Comparison of ENCODE assay signal across 1 cellular context in the genomic region with DNA sequence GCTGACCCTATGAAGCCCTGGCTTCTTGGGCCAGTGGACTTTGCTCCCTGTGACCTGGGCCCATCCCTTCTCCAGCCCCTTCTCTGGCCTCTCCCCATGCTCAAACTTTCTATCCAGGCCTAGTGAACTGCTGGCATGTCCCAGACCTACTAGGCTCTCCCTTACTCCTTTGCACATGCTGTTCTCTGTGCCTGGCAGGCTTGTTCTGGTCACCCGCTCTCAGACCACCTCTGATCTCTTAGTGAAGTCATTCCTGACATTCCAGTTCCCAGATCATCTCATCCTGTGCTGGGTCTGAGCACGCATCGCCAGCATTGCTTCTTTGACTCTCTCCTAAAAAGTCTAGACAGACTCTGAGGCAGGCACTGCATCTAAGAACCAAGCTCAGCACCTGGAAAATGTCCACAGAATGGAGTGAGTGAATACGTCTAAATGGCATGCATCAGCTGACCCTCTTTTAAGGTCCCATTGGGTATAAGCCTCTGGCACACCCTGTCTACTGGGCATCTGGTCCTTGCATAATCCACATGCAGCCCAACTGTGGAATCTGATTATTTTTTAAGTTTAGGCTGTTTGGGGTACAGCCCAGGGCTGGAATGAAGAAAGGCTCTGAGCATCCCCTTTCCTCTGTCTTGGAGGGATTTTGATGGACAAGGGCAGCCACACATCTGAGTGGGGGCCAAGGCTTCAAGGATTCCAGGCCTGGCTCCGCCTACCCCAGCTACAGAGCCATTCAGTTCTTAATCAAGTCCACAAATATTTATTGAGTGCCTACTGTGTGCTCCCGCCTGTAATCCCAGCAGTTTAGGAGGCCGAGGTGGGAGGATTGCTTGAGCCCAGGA.
TF ChIP-seq lines count a peak whose summit lies in the region.

No MANE protein-coding gene starts in this region.

TF ChIP-seq in SK-N-SH, 30 proteins besides CTCF, POLR2A, EP300 and RAD21 (continued from another document):
- TF ChIP-seq, protein P1, sequence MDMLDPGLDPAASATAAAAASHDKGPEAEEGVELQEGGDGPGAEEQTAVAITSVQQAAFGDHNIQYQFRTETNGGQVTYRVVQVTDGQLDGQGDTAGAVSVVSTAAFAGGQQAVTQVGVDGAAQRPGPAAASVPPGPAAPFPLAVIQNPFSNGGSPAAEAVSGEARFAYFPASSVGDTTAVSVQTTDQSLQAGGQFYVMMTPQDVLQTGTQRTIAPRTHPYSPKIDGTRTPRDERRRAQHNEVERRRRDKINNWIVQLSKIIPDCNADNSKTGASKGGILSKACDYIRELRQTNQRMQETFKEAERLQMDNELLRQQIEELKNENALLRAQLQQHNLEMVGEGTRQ (IDR thresholded peaks at IDR 0.05; ENCODE audit: borderline replicate concordance, low read depth, low read length): peak; percentile 41; the same call in 1 of the 2 replicates
- TF ChIP-seq, protein P2, sequence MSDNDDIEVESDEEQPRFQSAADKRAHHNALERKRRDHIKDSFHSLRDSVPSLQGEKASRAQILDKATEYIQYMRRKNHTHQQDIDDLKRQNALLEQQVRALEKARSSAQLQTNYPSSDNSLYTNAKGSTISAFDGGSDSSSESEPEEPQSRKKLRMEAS (IDR thresholded peaks at IDR 0.05; ENCODE audit: low read depth): no peak; the same call in 1 of the 2 replicates
- TF ChIP-seq, protein P3, sequence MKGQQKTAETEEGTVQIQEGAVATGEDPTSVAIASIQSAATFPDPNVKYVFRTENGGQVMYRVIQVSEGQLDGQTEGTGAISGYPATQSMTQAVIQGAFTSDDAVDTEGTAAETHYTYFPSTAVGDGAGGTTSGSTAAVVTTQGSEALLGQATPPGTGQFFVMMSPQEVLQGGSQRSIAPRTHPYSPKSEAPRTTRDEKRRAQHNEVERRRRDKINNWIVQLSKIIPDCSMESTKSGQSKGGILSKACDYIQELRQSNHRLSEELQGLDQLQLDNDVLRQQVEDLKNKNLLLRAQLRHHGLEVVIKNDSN (IDR thresholded peaks at IDR 0.05; ENCODE audit: borderline replicate concordance, low read depth): peak; percentile 77; the same call in 1 of the 2 replicates
- no peak for TF ChIP-seq CHD2 (IDR thresholded peaks at IDR 0.05; ENCODE audit: low read length, partially characterized antibody)
